10 cellular contexts compared by ENCODE assay signal in genomic region chr19:40907968-40908735, GRCh38. TPM values are rescaled to one million over a fixed set of nuclear protein-coding genes. Genes with fewer than 3 reads are reported as not detected.
A peak's percentile ranks its signal among the peaks of the same experiment; 100 is the strongest.
DNase-seq lines count a peak whose midpoint lies in the region; ATAC-seq and TF ChIP-seq lines count a peak whose summit lies in the region.
"Had no signal": no experiment of that assay in that cellular context is flagged by ENCODE, and none has a peak within 500 bp of the region (broad histone marks: within the 10 kb centered on the region; RNA-seq: fewer than 3 reads in every experiment).

No MANE protein-coding gene starts in this region.

- H3K4me3 ChIP-seq in fibroblast of villous mesenchyme (ENCODE audit: low read depth, low read length): peak overlapping the region; percentile 29
- no peak overlapping the region for H3K4me3 ChIP-seq in tibial artery

- CTCF ChIA-PET in activated CD4-positive, alpha-beta memory T cell treated with anti-CD3 and anti-CD28 coated beads, Interleukin-2, amount 10 ng/mL, durations not matched to agents 7 days and 5 days (lab: Charles Lee): no interaction called here

- peaks cover 17% of the 10 kb centered on the region for H3K27me3 Mint-ChIP-seq in activated CD4-positive, alpha-beta memory T cell treated with anti-CD3 and anti-CD28 coated beads, Interleukin-2, amount 10 ng/mL, durations not matched to agents 7 days and 5 days

- H3K9me3 ChIP-seq in tibial artery: peaks cover 0 to 11% (median 5%) of the 10 kb centered on the region in 3 donors

- TF ChIP-seq CTCF in fibroblast of villous mesenchyme (IDR thresholded peaks at IDR 0.05; ENCODE audit: insufficient read depth, low read depth, low read length): no peak
- TF ChIP-seq CTCF in tibial artery (IDR thresholded peaks at IDR 0.05): no peak

- POLR2A ChIA-PET in activated CD4-positive, alpha-beta memory T cell treated with anti-CD3 and anti-CD28 coated beads, Interleukin-2, amount 10 ng/mL, durations not matched to agents 7 days and 5 days (lab: Charles Lee): no interaction called here

- peaks cover 18% of the 10 kb centered on the region for H3K4me1 Mint-ChIP-seq in activated CD4-positive, alpha-beta memory T cell treated with anti-CD3 and anti-CD28 coated beads, Interleukin-2, amount 10 ng/mL, durations not matched to agents 7 days and 5 days

- no peaks in the 10 kb centered on the region for H3K36me3 ChIP-seq in tibial artery

- H3K36me3 Mint-ChIP-seq in activated CD4-positive, alpha-beta memory T cell treated with anti-CD3 and anti-CD28 coated beads, Interleukin-2, amount 10 ng/mL, durations not matched to agents 7 days and 5 days (ENCODE audit: low read depth): no peaks in the 10 kb centered on the region

- DNase-seq in HUDEP-2 (lab: John Stamatoyannopoulos, UW; ENCODE audit: unreplicated experiment in 76 of 76) (peak in 55 of 76 experiments; percentile 3 to 76 (median 55)), fibroblast of villous mesenchyme (ENCODE audit: low read depth) (no peak), tibial artery (no peak), dedifferentiated amniotic fluid mesenchymal stem cell (ENCODE audit: extremely low spot score) (no peak)
- peak; percentile 69 for DNase-seq in activated CD4-positive, alpha-beta memory T cell treated with anti-CD3 and anti-CD28 coated beads, Interleukin-2, amount 10 ng/mL, durations not matched to agents 7 days and 5 days
- DNase-seq in stimulated activated CD8-positive, alpha-beta memory T cell treated with anti-CD3 and anti-CD28 coated beads, Interleukin-12 subunit alpha, Interleukin-12 subunit beta, amount 100 ng/mL, for 24 hours (ENCODE audit: extremely low read depth): peak; percentile 31
- DNase-seq: activated B cell treated with CpG ODN at 0.5 μM for 24 hours had no signal

- peak overlapping the region; percentile 68 for H3K4me3 Mint-ChIP-seq in activated CD4-positive, alpha-beta memory T cell treated with anti-CD3 and anti-CD28 coated beads, Interleukin-2, amount 10 ng/mL, durations not matched to agents 7 days and 5 days
- H3K4me3 Mint-ChIP-seq: activated B cell treated with CpG ODN at 0.5 μM for 24 hours had no signal

- H3K4me1 ChIP-seq in tibial artery: peaks cover 0 to 8% (median 0%) of the 10 kb centered on the region in 4 donors

- H3K27me3 ChIP-seq in tibial artery: peaks cover 0 to 11% of the 10 kb centered on the region in 2 donors

- ATAC-seq in HG02884 (IDR thresholded peaks at IDR 0.05; ENCODE audit: unreplicated experiment): no peak
- no peak for ATAC-seq in GM19351 (IDR thresholded peaks at IDR 0.05; ENCODE audit: unreplicated experiment)

- H3K27ac Mint-ChIP-seq in activated CD4-positive, alpha-beta memory T cell treated with anti-CD3 and anti-CD28 coated beads, Interleukin-2, amount 10 ng/mL, durations not matched to agents 7 days and 5 days: peak overlapping the region; percentile 49
- H3K27ac Mint-ChIP-seq: activated B cell treated with CpG ODN at 0.5 μM for 24 hours had no signal

- H3K27ac ChIP-seq in tibial artery: no peak overlapping the region

- no peaks in the 10 kb centered on the region for H3K9me3 Mint-ChIP-seq in activated CD4-positive, alpha-beta memory T cell treated with anti-CD3 and anti-CD28 coated beads, Interleukin-2, amount 10 ng/mL, durations not matched to agents 7 days and 5 days

- intact Hi-C loops in tibial artery (cut with DNase I; ENCODE audit: low total_unique reads): no loop called here

RNA-seq across cellular contexts. Expression of gene CYP2A7, which starts 26.1 kb away (rescaled TPM):
- not detected for total RNA-seq in activated CD4-positive, alpha-beta memory T cell treated with anti-CD3 and anti-CD28 coated beads, Interleukin-2, amount 10 ng/mL, durations not matched to agents 7 days and 5 days
- not detected in 2 replicates for total RNA-seq in fibroblast of villous mesenchyme
- total RNA-seq: activated B cell treated with CpG ODN at 0.5 μM for 24 hours, glomerular endothelial cell had no signal

RNA-seq across cellular contexts. Expression of gene CYP2A6, which starts 57.9 kb away (rescaled TPM):
- not detected for total RNA-seq in activated CD4-positive, alpha-beta memory T cell treated with anti-CD3 and anti-CD28 coated beads, Interleukin-2, amount 10 ng/mL, durations not matched to agents 7 days and 5 days
- not detected in 2 replicates for total RNA-seq in fibroblast of villous mesenchyme
- total RNA-seq: activated B cell treated with CpG ODN at 0.5 μM for 24 hours, glomerular endothelial cell had no signal

Comparison
In these comparisons a context has a peak if more than half of its experiments do, and no peak if none do; other contexts are left out.
1. DNase-seq: peak in HUDEP-2 (55 of 76), activated CD4-positive, alpha-beta memory T cell treated with anti-CD3 and anti-CD28 coated beads, Interleukin-2, amount 10 ng/mL, durations not matched to agents 7 days and 5 days (single experiment) and stimulated activated CD8-positive, alpha-beta memory T cell treated with anti-CD3 and anti-CD28 coated beads, Interleukin-12 subunit alpha, Interleukin-12 subunit beta, amount 100 ng/mL, for 24 hours (single experiment); none in fibroblast of villous mesenchyme (single experiment), tibial artery (0 of 2) and dedifferentiated amniotic fluid mesenchymal stem cell (single experiment).